10 cellular contexts compared by ENCODE assay signal in the genomic region with DNA sequence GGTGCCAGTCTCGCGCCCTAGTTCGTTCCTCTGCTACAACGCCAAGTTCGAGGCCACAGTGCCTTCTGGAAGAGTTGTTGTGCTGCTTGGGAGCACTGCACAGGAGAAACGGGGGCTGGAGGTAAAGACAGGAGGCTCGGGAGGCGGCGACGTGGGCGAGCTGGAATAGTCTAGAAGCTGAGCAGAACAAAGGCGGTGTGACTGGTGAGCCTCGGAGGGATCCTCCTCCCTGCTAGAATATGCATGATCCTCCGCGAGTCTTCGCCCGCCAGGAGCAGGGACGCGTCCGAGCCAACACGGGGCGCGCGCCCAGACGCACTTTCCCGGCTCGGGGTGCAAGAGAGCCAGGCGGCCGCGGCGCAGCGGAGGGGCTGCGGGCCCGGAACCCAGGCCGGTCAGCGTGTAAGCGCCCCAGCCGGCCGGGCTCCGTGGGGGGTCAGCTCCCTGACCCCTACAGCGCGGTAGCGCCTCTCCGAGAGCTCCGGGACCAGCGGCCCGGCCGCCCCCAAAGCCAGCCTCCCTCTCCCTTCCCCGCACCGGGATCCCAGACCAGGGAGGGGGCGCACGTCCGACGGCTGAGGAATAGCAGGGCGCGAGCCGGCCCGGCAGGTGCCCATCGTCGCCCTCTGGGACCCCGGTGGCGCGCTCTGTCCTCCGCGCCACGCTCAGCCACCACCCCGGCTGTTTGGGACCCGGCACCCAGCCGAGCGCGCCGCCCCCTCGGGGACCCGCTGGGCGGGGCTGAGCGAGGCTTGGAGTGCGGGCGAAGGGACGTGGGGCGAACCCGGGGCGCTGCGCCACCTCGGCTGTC.
DNase-seq lines count a peak whose midpoint lies in the region; ATAC-seq and TF ChIP-seq lines count a peak whose summit lies in the region.
"Had no signal": no experiment of that assay in that cellular context is flagged by ENCODE, and none has a peak within 500 bp of the region (broad histone marks: within the 10 kb centered on the region; RNA-seq: fewer than 3 reads in every experiment).

No MANE protein-coding gene starts in this region.

- POLR2A ChIA-PET in naive thymus-derived CD4-positive, alpha-beta T cell (lab: Charles Lee), result no interaction called here

- H3K27me3 ChIP-seq in esophagus muscularis mucosa (peaks cover 0 to 44% (median 8%) of the 10 kb centered on the region in 4 donors), tibial nerve (peaks cover 0 to 20% of the 10 kb centered on the region in 2 donors)
- H3K27me3 ChIP-seq in naive thymus-derived CD4-positive, alpha-beta T cell (ENCODE audit: control insufficient read depth in 2 of 2, insufficient read depth in 2 of 2, low read length in 2 of 2), result peaks cover 0 to 4% of the 10 kb centered on the region in 2 donors

- no peaks in the 10 kb centered on the region for H3K36me3 Mint-ChIP-seq in T-helper 2 cell treated with Interferon-gamma antibody and Interleukin-4, amounts not matched to agents 5 μg/mL and 100 μg/mL, for 36 hours (ENCODE audit: low read depth)
- H3K36me3 Mint-ChIP-seq in naive thymus-derived CD4-positive, alpha-beta T cell, result peaks cover 0 to 7% (median 0%) of the 10 kb centered on the region in 5 donors
- no peaks in the 10 kb centered on the region for H3K36me3 Mint-ChIP-seq in activated naive CD4-positive, alpha-beta T cell treated with anti-CD3 and anti-CD28 coated beads for 36 hours (ENCODE audit: low read depth)

- no peak for DNase-seq in T-helper 2 cell treated with Interferon-gamma antibody and Interleukin-4, amounts not matched to agents 5 μg/mL and 100 μg/mL, for 36 hours (ENCODE audit: low spot score)
- DNase-seq in T-helper 2 cell, result no peak
- no peak for DNase-seq in esophagus muscularis mucosa (ENCODE audit: extremely low spot score)
- DNase-seq in naive thymus-derived CD4-positive, alpha-beta T cell, result no peak
- DNase-seq in tibial nerve (ENCODE audit: low spot score in 2 of 2), result no peak
- DNase-seq in NCI-H187 (lab: John Stamatoyannopoulos, UW), result no peak
- no peak for DNase-seq in activated naive CD4-positive, alpha-beta T cell treated with anti-CD3 and anti-CD28 coated beads for 36 hours

- H3K4me3 Mint-ChIP-seq in T-helper 2 cell treated with Interferon-gamma antibody and Interleukin-4, amounts not matched to agents 5 μg/mL and 100 μg/mL, for 36 hours, result peak overlapping the region; percentile 10
- peak overlapping the region in 7 of 10 donors; percentile 38 to 82 (median 72) for H3K4me3 Mint-ChIP-seq in naive thymus-derived CD4-positive, alpha-beta T cell
- no peak overlapping the region for H3K4me3 Mint-ChIP-seq in activated naive CD4-positive, alpha-beta T cell treated with anti-CD3 and anti-CD28 coated beads for 36 hours

- H3K9me3 Mint-ChIP-seq in T-helper 2 cell treated with Interferon-gamma antibody and Interleukin-4, amounts not matched to agents 5 μg/mL and 100 μg/mL, for 36 hours, result no peaks in the 10 kb centered on the region
- H3K9me3 Mint-ChIP-seq in naive thymus-derived CD4-positive, alpha-beta T cell, result no peaks in the 10 kb centered on the region
- H3K9me3 Mint-ChIP-seq in activated naive CD4-positive, alpha-beta T cell treated with anti-CD3 and anti-CD28 coated beads for 36 hours, result no peaks in the 10 kb centered on the region

- WGBS in esophagus muscularis mucosa, result 18% methylated on average over 18 of the region's 84 CpGs
- WGBS in tibial nerve, 2 donors, result 11 to 12% methylated on average over 31 to 38 of the region's 84 CpGs

- no peak for TF ChIP-seq POLR2A in esophagus muscularis mucosa (IDR thresholded peaks at IDR 0.05; ENCODE audit: low read depth)
- TF ChIP-seq POLR2A in tibial nerve (IDR thresholded peaks at IDR 0.05), result no peak

- no peaks in the 10 kb centered on the region for H3K9me3 ChIP-seq in esophagus muscularis mucosa
- no peaks in the 10 kb centered on the region for H3K9me3 ChIP-seq in naive thymus-derived CD4-positive, alpha-beta T cell (ENCODE audit: control insufficient read depth in 2 of 3, low read length in 3 of 3)
- no peaks in the 10 kb centered on the region for H3K9me3 ChIP-seq in tibial nerve
- H3K9me3 ChIP-seq: HAP-1 had no signal

- peaks cover 68% of the 10 kb centered on the region for H3K27me3 Mint-ChIP-seq in T-helper 2 cell treated with Interferon-gamma antibody and Interleukin-4, amounts not matched to agents 5 μg/mL and 100 μg/mL, for 36 hours (ENCODE audit: low read depth)
- peaks cover 51 to 70% (median 65%) of the 10 kb centered on the region in 5 donors for H3K27me3 Mint-ChIP-seq in naive thymus-derived CD4-positive, alpha-beta T cell
- peaks cover 58% of the 10 kb centered on the region for H3K27me3 Mint-ChIP-seq in activated naive CD4-positive, alpha-beta T cell treated with anti-CD3 and anti-CD28 coated beads for 36 hours (ENCODE audit: low read depth)

- no peaks in the 10 kb centered on the region for H3K36me3 ChIP-seq in esophagus muscularis mucosa
- H3K36me3 ChIP-seq in naive thymus-derived CD4-positive, alpha-beta T cell (ENCODE audit: control insufficient read depth in 2 of 3, insufficient read depth in 3 of 3, low read length in 3 of 3), result no peaks in the 10 kb centered on the region
- H3K36me3 ChIP-seq in tibial nerve, result no peaks in the 10 kb centered on the region
- H3K36me3 ChIP-seq: HAP-1 had no signal

- TF ChIP-seq CTCF in esophagus muscularis mucosa (IDR thresholded peaks at IDR 0.05) (no peak), tibial nerve (IDR thresholded peaks at IDR 0.05) (no peak)

- ATAC-seq in naive thymus-derived CD4-positive, alpha-beta T cell, result no peak
- no peak for ATAC-seq in HG02970 (IDR thresholded peaks at IDR 0.05; ENCODE audit: low FRiP score, unreplicated experiment)

- H3K27ac ChIP-seq in esophagus muscularis mucosa (replicated peaks in 1 of 4), result no peak overlapping the region
- no peak overlapping the region for H3K27ac ChIP-seq in naive thymus-derived CD4-positive, alpha-beta T cell (ENCODE audit: low read depth, low read length)
- H3K27ac ChIP-seq in tibial nerve, result no peak overlapping the region

- CTCF ChIA-PET in naive thymus-derived CD4-positive, alpha-beta T cell (lab: Charles Lee), result no interaction called here
- CTCF ChIA-PET in activated naive CD4-positive, alpha-beta T cell treated with anti-CD3 and anti-CD28 coated beads for 36 hours (lab: Charles Lee), result no interaction called here

- peaks cover 8 to 22% (median 19%) of the 10 kb centered on the region in 4 donors for H3K4me1 ChIP-seq in esophagus muscularis mucosa
- H3K4me1 ChIP-seq in naive thymus-derived CD4-positive, alpha-beta T cell (ENCODE audit: control insufficient read depth in 2 of 2, insufficient read depth in 2 of 2, low read length in 2 of 2), result no peaks in the 10 kb centered on the region
- peaks cover 0 to 23% (median 4%) of the 10 kb centered on the region in 4 donors for H3K4me1 ChIP-seq in tibial nerve
- H3K4me1 ChIP-seq: HAP-1 had no signal

- peak overlapping the region; percentile 44 to 58 (median 48) for H3K4me3 ChIP-seq in esophagus muscularis mucosa
- no peak overlapping the region for H3K4me3 ChIP-seq in naive thymus-derived CD4-positive, alpha-beta T cell (ENCODE audit: low read length)
- peak overlapping the region; percentile 10 to 46 (median 26) for H3K4me3 ChIP-seq in tibial nerve
- H3K4me3 ChIP-seq: GM12878, HAP-1 had no signal

- intact Hi-C loops in esophagus muscularis mucosa (cut with DNase I), result no loop called here
- intact Hi-C loops in naive thymus-derived CD4-positive, alpha-beta T cell (cut with micrococcal nuclease), result no loop called here
- intact Hi-C loops in activated naive CD4-positive, alpha-beta T cell treated with anti-CD3 and anti-CD28 coated beads for 36 hours (cut with micrococcal nuclease), result no loop called here

- peaks cover 5% of the 10 kb centered on the region for H3K4me1 Mint-ChIP-seq in T-helper 2 cell treated with Interferon-gamma antibody and Interleukin-4, amounts not matched to agents 5 μg/mL and 100 μg/mL, for 36 hours (ENCODE audit: low read depth)
- peaks cover 6 to 21% (median 14%) of the 10 kb centered on the region in 7 donors for H3K4me1 Mint-ChIP-seq in naive thymus-derived CD4-positive, alpha-beta T cell
- H3K4me1 Mint-ChIP-seq in activated naive CD4-positive, alpha-beta T cell treated with anti-CD3 and anti-CD28 coated beads for 36 hours (ENCODE audit: low read depth), result peaks cover 9% of the 10 kb centered on the region

- TF ChIP-seq EP300 in esophagus muscularis mucosa (IDR thresholded peaks at IDR 0.05), result no peak
- no peak for TF ChIP-seq EP300 in tibial nerve (IDR thresholded peaks at IDR 0.05)

- H3K27ac Mint-ChIP-seq in T-helper 2 cell treated with Interferon-gamma antibody and Interleukin-4, amounts not matched to agents 5 μg/mL and 100 μg/mL, for 36 hours, result no peak overlapping the region
- H3K27ac Mint-ChIP-seq in naive thymus-derived CD4-positive, alpha-beta T cell, result no peak overlapping the region
- H3K27ac Mint-ChIP-seq in activated naive CD4-positive, alpha-beta T cell treated with anti-CD3 and anti-CD28 coated beads for 36 hours, result no peak overlapping the region
